In genomic region chr17:81553018-81553615, GRCh38 we compare ENCODE assay signal across 8 cellular contexts. TPM values are rescaled to one million over a fixed set of nuclear protein-coding genes. Genes with fewer than 3 reads are reported as not detected.
A peak's percentile ranks its signal among the peaks of the same experiment; 100 is the strongest.
DNase-seq lines count a peak whose midpoint lies in the region; ATAC-seq and TF ChIP-seq lines count a peak whose summit lies in the region.

No MANE protein-coding gene starts in this region.

- ATAC-seq in HG03521 (IDR thresholded peaks at IDR 0.05; ENCODE audit: unreplicated experiment): no peak

- TF ChIP-seq POLR2A in adrenal gland (IDR thresholded peaks at IDR 0.05): peak in 1 of 2 donors; percentile 43

- TF ChIP-seq CTCF in adrenal gland (IDR thresholded peaks at IDR 0.05) (no peak), right atrium auricular region (IDR thresholded peaks at IDR 0.05) (no peak)

- no peaks in the 10 kb centered on the region for H3K27me3 ChIP-seq in adrenal gland
- H3K27me3 ChIP-seq in right atrium auricular region: no peaks in the 10 kb centered on the region

- H3K9me3 ChIP-seq in adrenal gland (replicated peaks in 1 of 3) (no peaks in the 10 kb centered on the region), right atrium auricular region (no peaks in the 10 kb centered on the region)

- H3K4me3 ChIP-seq in adrenal gland (peak overlapping the region; percentile 12 to 97 (median 76)), right atrium auricular region (peak overlapping the region; percentile 90 to 99)

- 1 to 2% (median 1%) methylated on average over 12 to 19 of the region's 19 CpGs for WGBS in adrenal gland, 4 donors

- H3K4me1 ChIP-seq in adrenal gland (replicated peaks in 1 of 2) (peaks cover 29 to 39% of the 10 kb centered on the region in 2 donors), right atrium auricular region (peaks cover 0 to 54% of the 10 kb centered on the region in 2 donors)

- DNase-seq in ELF-1 (ENCODE audit: low read depth, low spot score) (peak; percentile 95), HCEC 1CT (peak; percentile 78), NCI-H1417 (lab: John Stamatoyannopoulos, UW) (peak; percentile 86 to 95 (median 87)), SW480 (ENCODE audit: low spot score) (peak; percentile 89), adrenal gland (peak in 6 of 7 donors; percentile 79 to 90 (median 84)), right atrium auricular region (ENCODE audit: low spot score) (peak; percentile 74), retina (peak; percentile 88)

- intact Hi-C loops in adrenal gland (cut with DNase I): no loop called here

- peaks cover 0 to 17% of the 10 kb centered on the region in 2 donors for H3K36me3 ChIP-seq in adrenal gland (replicated peaks in 1 of 2)
- H3K36me3 ChIP-seq in right atrium auricular region: peaks cover 21% of the 10 kb centered on the region

- H3K27ac ChIP-seq in adrenal gland: peak overlapping the region; percentile 64 to 94 (median 71)
- H3K27ac ChIP-seq in right atrium auricular region: peak overlapping the region; percentile 82 to 86

RNA-seq across cellular contexts. Expression of gene FAAP100, which starts 1.0 kb away (rescaled TPM):
- total RNA-seq in adrenal gland: 10 to 100 TPM; 21.1 to 35.1 (median 31.7) TPM
- polyA plus RNA-seq in adrenal gland: 10 to 100 TPM in 2 of 3 donors, 1 to 10 TPM in 1; 2.5 to 89.0 (median 41.0) TPM
- 10 to 100 TPM; 12.8 to 13.7 TPM for total RNA-seq in right atrium auricular region

RNA-seq across cellular contexts. Expression of gene FSCN2, which starts 24.9 kb away (rescaled TPM):
- 1 to 10 TPM in 4 of 8 donors, under 1 TPM in 4; 0.39 to 1.9 (median 0.88) TPM for total RNA-seq in adrenal gland
- polyA plus RNA-seq in adrenal gland: 1 to 10 TPM in 1 of 3 donors, under 1 TPM in 1, not detected in 1; 0.51 to 1.7 TPM
- under 1 TPM; 0.63 to 0.74 TPM for total RNA-seq in right atrium auricular region

RNA-seq across cellular contexts. Expression of gene ACTG1, which starts 40.5 kb away (rescaled TPM):
- total RNA-seq in adrenal gland: 1,000 to 10,000 TPM; 1,781 to 6,446 (median 2,486) TPM
- polyA plus RNA-seq in adrenal gland: 1,000 to 10,000 TPM in 2 of 3 donors, 100 to 1,000 TPM in 1; 828 to 1,140 (median 1,059) TPM
- total RNA-seq in right atrium auricular region: 1,000 to 10,000 TPM; 1,076 to 1,610 TPM
